8 cellular contexts compared by ENCODE assay signal in genomic region chrX:129115104-129115503, GRCh38.
DNase-seq lines count a peak whose midpoint lies in the region; ATAC-seq and TF ChIP-seq lines count a peak whose summit lies in the region.

No MANE protein-coding gene starts in this region.

- peak; percentile 37 for DNase-seq in COR-L47 (lab: John Stamatoyannopoulos, UW)
- DNase-seq in OCI-M1 (lab: John Stamatoyannopoulos, UW), result peak; percentile 64
- DNase-seq in fibroblast of villous mesenchyme (ENCODE audit: low read depth), result peak; percentile 17
- no peak for DNase-seq in left lobe of liver (ENCODE audit: low spot score)
- no peak for DNase-seq in ascending aorta (ENCODE audit: low spot score in 2 of 2)
- DNase-seq in NOMO-1 (lab: John Stamatoyannopoulos, UW; ENCODE audit: unreplicated experiment in 2 of 2), result no peak

- H3K9me3 ChIP-seq in ascending aorta, result no peaks in the 10 kb centered on the region

- no peak overlapping the region for H3K27ac ChIP-seq in ascending aorta

- no peaks in the 10 kb centered on the region for H3K36me3 ChIP-seq in ascending aorta

- H3K27me3 ChIP-seq in ascending aorta, result no peaks in the 10 kb centered on the region

- TF ChIP-seq CTCF in fibroblast of villous mesenchyme (IDR thresholded peaks at IDR 0.05; ENCODE audit: insufficient read depth, low read depth, low read length) (no peak), ascending aorta (IDR thresholded peaks at IDR 0.05) (no peak)

- no peak overlapping the region for H3K4me3 ChIP-seq in fibroblast of villous mesenchyme (ENCODE audit: low read depth, low read length)
- H3K4me3 ChIP-seq in ascending aorta, result no peak overlapping the region

- intact Hi-C loops in ascending aorta (cut with DNase I), result no loop called here

- H3K4me1 ChIP-seq in ascending aorta, result no peaks in the 10 kb centered on the region

- ATAC-seq in GM18508 (IDR thresholded peaks at IDR 0.05; ENCODE audit: insufficient read depth, unreplicated experiment) (peak; percentile 86), HG03103 (IDR thresholded peaks at IDR 0.05; ENCODE audit: low read depth, unreplicated experiment) (peak; percentile 85), left lobe of liver (no peak)

Comparison
In these comparisons a context has a peak if more than half of its experiments do, and no peak if none do; other contexts are left out.
1. DNase-seq: peak in COR-L47 (single experiment), OCI-M1 (single experiment) and fibroblast of villous mesenchyme (single experiment); none in left lobe of liver (single experiment), ascending aorta (0 of 2) and NOMO-1 (0 of 2).